Comparison of ENCODE assay signal across 8 cellular contexts in genomic region chr16:75555707-75556512, GRCh38. TPM values are rescaled to one million over a fixed set of nuclear protein-coding genes. Genes with fewer than 3 reads are reported as not detected.
DNase-seq lines count a peak whose midpoint lies in the region; ATAC-seq, FAIRE-seq and TF ChIP-seq lines count a peak whose summit lies in the region.

Gene TMEM231 (minus strand): TSS chr16:75556252. CDS start chr16:75556209, 43 bp downstream.

- H3K27ac ChIP-seq in fibroblast of lung (ENCODE audit: insufficient read depth, low read length) = peak within 1 kb of the TSS; percentile 87
- peak within 1 kb of the TSS; percentile 66 for H3K27ac ChIP-seq in naive thymus-derived CD4-positive, alpha-beta T cell (ENCODE audit: low read depth, low read length)

- no peaks in the 10 kb centered on the region for H3K79me2 ChIP-seq in fibroblast of lung (ENCODE audit: control insufficient read depth, insufficient read depth, low read length)

- no peaks in the 10 kb centered on the region for H3K9me3 Mint-ChIP-seq in IgD-negative memory B cell
- H3K9me3 Mint-ChIP-seq in activated T-helper 1 cell treated with anti-CD3 and anti-CD28 coated beads, Interleukin-12 subunit alpha, Interleukin-12 subunit beta, Interleukin-2, Interleukin-4 antibody, amounts not matched to agents 30 ng/mL and 10 ng/mL and 1 ng/mL, durations not matched to agents 14 hours and 24 hours and 36 hours = no peaks in the 10 kb centered on the region
- H3K9me3 Mint-ChIP-seq in naive thymus-derived CD4-positive, alpha-beta T cell = no peaks in the 10 kb centered on the region
- no peaks in the 10 kb centered on the region for H3K9me3 Mint-ChIP-seq in stimulated activated memory B cell treated with anti-CD40 and anti-IgM and Interleukin-4, amounts not matched to agents 10 μg/mL and 1 μg/mL and 100 μg/mL, for 72 hours

- no peaks in the 10 kb centered on the region for H3K27me3 Mint-ChIP-seq in IgD-negative memory B cell
- peaks cover 7% of the 10 kb centered on the region for H3K27me3 Mint-ChIP-seq in activated T-helper 1 cell treated with anti-CD3 and anti-CD28 coated beads, Interleukin-12 subunit alpha, Interleukin-12 subunit beta, Interleukin-2, Interleukin-4 antibody, amounts not matched to agents 30 ng/mL and 10 ng/mL and 1 ng/mL, durations not matched to agents 14 hours and 24 hours and 36 hours (ENCODE audit: insufficient read depth)
- peaks cover 0 to 33% (median 5%) of the 10 kb centered on the region in 5 donors for H3K27me3 Mint-ChIP-seq in naive thymus-derived CD4-positive, alpha-beta T cell
- no peaks in the 10 kb centered on the region for H3K27me3 Mint-ChIP-seq in stimulated activated memory B cell treated with anti-CD40 and anti-IgM and Interleukin-4, amounts not matched to agents 10 μg/mL and 1 μg/mL and 100 μg/mL, for 72 hours

- H3K4me1 ChIP-seq in fibroblast of lung (ENCODE audit: control insufficient read depth, extremely low read depth, insufficient read depth, low read length) = peaks cover 4% of the 10 kb centered on the region
- H3K4me1 ChIP-seq in naive thymus-derived CD4-positive, alpha-beta T cell (ENCODE audit: control insufficient read depth in 2 of 2, insufficient read depth in 2 of 2, low read length in 2 of 2) = peaks cover 10% of the 10 kb centered on the region in 2 donors

- peaks cover 6 to 14% (median 6%) of the 10 kb centered on the region in 3 donors for H3K4me1 Mint-ChIP-seq in IgD-negative memory B cell
- H3K4me1 Mint-ChIP-seq in activated T-helper 1 cell treated with anti-CD3 and anti-CD28 coated beads, Interleukin-12 subunit alpha, Interleukin-12 subunit beta, Interleukin-2, Interleukin-4 antibody, amounts not matched to agents 30 ng/mL and 10 ng/mL and 1 ng/mL, durations not matched to agents 14 hours and 24 hours and 36 hours (ENCODE audit: low read depth) = peaks cover 11% of the 10 kb centered on the region
- H3K4me1 Mint-ChIP-seq in naive thymus-derived CD4-positive, alpha-beta T cell = peaks cover 5 to 14% (median 10%) of the 10 kb centered on the region in 7 donors
- peaks cover 12% of the 10 kb centered on the region for H3K4me1 Mint-ChIP-seq in stimulated activated memory B cell treated with anti-CD40 and anti-IgM and Interleukin-4, amounts not matched to agents 10 μg/mL and 1 μg/mL and 100 μg/mL, for 72 hours

- H3K27me3 ChIP-seq in fibroblast of lung (ENCODE audit: control insufficient read depth, insufficient read depth, low read length) = no peaks in the 10 kb centered on the region
- no peaks in the 10 kb centered on the region for H3K27me3 ChIP-seq in naive thymus-derived CD4-positive, alpha-beta T cell (ENCODE audit: control insufficient read depth in 2 of 2, insufficient read depth in 2 of 2, low read length in 2 of 2)

- no peaks in the 10 kb centered on the region for H3K36me3 ChIP-seq in fibroblast of lung (ENCODE audit: control insufficient read depth, insufficient read depth, low read length)
- H3K36me3 ChIP-seq in naive thymus-derived CD4-positive, alpha-beta T cell (ENCODE audit: control insufficient read depth in 2 of 3, insufficient read depth in 3 of 3, low read length in 3 of 3) = no peaks in the 10 kb centered on the region

- peak within 1 kb of the TSS; percentile 68 for H3K4me2 ChIP-seq in fibroblast of lung (ENCODE audit: extremely low read depth, insufficient read depth, low read length)

- intact Hi-C loops in activated T-helper 1 cell treated with anti-CD3 and anti-CD28 coated beads, Interleukin-12 subunit alpha, Interleukin-12 subunit beta, Interleukin-2, Interleukin-4 antibody, amounts not matched to agents 30 ng/mL and 10 ng/mL and 1 ng/mL, durations not matched to agents 14 hours and 24 hours and 36 hours (cut with micrococcal nuclease) = loop anchor here (1.0 to 10.0 kb wide), 7 partner anchors 10 to 851 kb away; partner anchors contain the start of genes ADAT1, CFDP1, GABARAPL2 and KARS1
- intact Hi-C loops in naive thymus-derived CD4-positive, alpha-beta T cell (cut with micrococcal nuclease) = loop anchor here (1.0 to 5.0 kb wide), 14 partner anchors 10 to 1635 kb away; partner anchors contain the start of genes ADAT1 (in 2 of the 2), CFDP1 (in 2 of the 2), GABARAPL2 (in 2 of the 2) and KARS1 (in 2 of the 2)

- peaks cover 2% of the 10 kb centered on the region for H3K36me3 Mint-ChIP-seq in IgD-negative memory B cell
- H3K36me3 Mint-ChIP-seq in activated T-helper 1 cell treated with anti-CD3 and anti-CD28 coated beads, Interleukin-12 subunit alpha, Interleukin-12 subunit beta, Interleukin-2, Interleukin-4 antibody, amounts not matched to agents 30 ng/mL and 10 ng/mL and 1 ng/mL, durations not matched to agents 14 hours and 24 hours and 36 hours (ENCODE audit: low read depth) = no peaks in the 10 kb centered on the region
- no peaks in the 10 kb centered on the region for H3K36me3 Mint-ChIP-seq in naive thymus-derived CD4-positive, alpha-beta T cell
- H3K36me3 Mint-ChIP-seq in stimulated activated memory B cell treated with anti-CD40 and anti-IgM and Interleukin-4, amounts not matched to agents 10 μg/mL and 1 μg/mL and 100 μg/mL, for 72 hours = no peaks in the 10 kb centered on the region

- H3K9me3 ChIP-seq in fibroblast of lung (ENCODE audit: control insufficient read depth, insufficient read depth, low read depth, low read length) = no peaks in the 10 kb centered on the region
- H3K9me3 ChIP-seq in naive thymus-derived CD4-positive, alpha-beta T cell (ENCODE audit: control insufficient read depth in 2 of 3, low read length in 3 of 3) = no peaks in the 10 kb centered on the region

- peak; percentile 97 for ATAC-seq in GM21576 (IDR thresholded peaks at IDR 0.05; ENCODE audit: unreplicated experiment)
- ATAC-seq in naive thymus-derived CD4-positive, alpha-beta T cell = peak; percentile 98
- peak; percentile 97 for ATAC-seq in stimulated activated memory B cell treated with anti-CD40 and anti-IgM and Interleukin-4, amounts not matched to agents 10 μg/mL and 1 μg/mL and 100 μg/mL, for 72 hours

- CTCF ChIA-PET in naive thymus-derived CD4-positive, alpha-beta T cell (lab: Charles Lee) = interaction anchor here (0.6 to 1.1 kb wide), 6 partner anchors 11 to 91 kb away, joined by 3 to 4 read pairs (median 3); partner anchors contain the start of genes GABARAPL2 and TMEM170A

- POLR2A ChIA-PET in naive thymus-derived CD4-positive, alpha-beta T cell (lab: Charles Lee) = interaction anchor here (0.8 to 4.6 kb wide), 5 partner anchors 10 to 122 kb away, joined by 3 to 36 read pairs (median 10); partner anchors contain the start of genes ADAT1, CFDP1, GABARAPL2 and KARS1

- no peaks in the 10 kb centered on the region for H4K20me1 ChIP-seq in fibroblast of lung (ENCODE audit: control insufficient read depth, extremely low read depth, insufficient read depth, low read length)

- TF ChIP-seq CTCF in fibroblast of lung (conservative IDR thresholded peaks at IDR 0.05 in 1 of 2, IDR thresholded peaks at IDR 0.05 in 1 of 2; ENCODE audit: low read depth in 1 of 2, low read length in 2 of 2) = no peak

- H3K4me3 Mint-ChIP-seq in IgD-negative memory B cell = peak within 1 kb of the TSS; percentile 85 to 98 (median 90)
- peak within 1 kb of the TSS; percentile 92 for H3K4me3 Mint-ChIP-seq in activated T-helper 1 cell treated with anti-CD3 and anti-CD28 coated beads, Interleukin-12 subunit alpha, Interleukin-12 subunit beta, Interleukin-2, Interleukin-4 antibody, amounts not matched to agents 30 ng/mL and 10 ng/mL and 1 ng/mL, durations not matched to agents 14 hours and 24 hours and 36 hours
- H3K4me3 Mint-ChIP-seq in naive thymus-derived CD4-positive, alpha-beta T cell = peak within 1 kb of the TSS; percentile 74 to 93 (median 88)
- H3K4me3 Mint-ChIP-seq in stimulated activated memory B cell treated with anti-CD40 and anti-IgM and Interleukin-4, amounts not matched to agents 10 μg/mL and 1 μg/mL and 100 μg/mL, for 72 hours = peak within 1 kb of the TSS; percentile 95

- H3K4me3 ChIP-seq in fibroblast of lung (replicated peaks in 1 of 4; ENCODE audit: control extremely low read depth in 1 of 4, insufficient read depth in 1 of 4, low read depth in 3 of 4, low read length in 4 of 4) = peak within 1 kb of the TSS; percentile 71 to 79 (median 72)
- H3K4me3 ChIP-seq in naive thymus-derived CD4-positive, alpha-beta T cell (ENCODE audit: low read length) = peak within 1 kb of the TSS; percentile 84

- FAIRE-seq in RCC 7860 (lab: Jason Lieb, UNC) = peak; percentile 51

- H2AFZ ChIP-seq in fibroblast of lung (ENCODE audit: low read length) = peak within 1 kb of the TSS; percentile 88

- peak within 1 kb of the TSS; percentile 71 to 96 (median 88) for H3K27ac Mint-ChIP-seq in IgD-negative memory B cell
- peak within 1 kb of the TSS; percentile 89 for H3K27ac Mint-ChIP-seq in activated T-helper 1 cell treated with anti-CD3 and anti-CD28 coated beads, Interleukin-12 subunit alpha, Interleukin-12 subunit beta, Interleukin-2, Interleukin-4 antibody, amounts not matched to agents 30 ng/mL and 10 ng/mL and 1 ng/mL, durations not matched to agents 14 hours and 24 hours and 36 hours
- peak within 1 kb of the TSS; percentile 81 to 97 (median 89) for H3K27ac Mint-ChIP-seq in naive thymus-derived CD4-positive, alpha-beta T cell
- H3K27ac Mint-ChIP-seq in stimulated activated memory B cell treated with anti-CD40 and anti-IgM and Interleukin-4, amounts not matched to agents 10 μg/mL and 1 μg/mL and 100 μg/mL, for 72 hours = peak within 1 kb of the TSS; percentile 85

- peak within 1 kb of the TSS; percentile 81 for H3K9ac ChIP-seq in fibroblast of lung (ENCODE audit: insufficient read depth, low read length)

- DNase-seq in DMS79 (lab: John Stamatoyannopoulos, UW) (peak; percentile 70), RCC 7860 (ENCODE audit: low spot score) (peak; percentile 78), fibroblast of lung (ENCODE audit: low read depth in 2 of 2) (peak; percentile 92 to 93)
- peak; percentile 95 for DNase-seq in activated T-helper 1 cell treated with anti-CD3 and anti-CD28 coated beads, Interleukin-12 subunit alpha, Interleukin-12 subunit beta, Interleukin-2, Interleukin-4 antibody, amounts not matched to agents 30 ng/mL and 10 ng/mL and 1 ng/mL, durations not matched to agents 14 hours and 24 hours and 36 hours (ENCODE audit: low spot score)
- DNase-seq in naive thymus-derived CD4-positive, alpha-beta T cell = peak; percentile 91 to 97 (median 93)

RNA-seq across cellular contexts. Expression of gene TMEM231, which starts in this region (rescaled TPM):
- polyA plus RNA-seq in IgD-negative memory B cell (5.8 TPM), fibroblast of lung (18.8 and 23.4 TPM in 2 replicates)
- total RNA-seq in activated T-helper 1 cell treated with anti-CD3 and anti-CD28 coated beads, Interleukin-12 subunit alpha, Interleukin-12 subunit beta, Interleukin-2, Interleukin-4 antibody, amounts not matched to agents 30 ng/mL and 10 ng/mL and 1 ng/mL, durations not matched to agents 14 hours and 24 hours and 36 hours = 4.5 and 4.7 TPM in 2 replicates
- total RNA-seq in fibroblast of lung = 4.1 and 9.6 TPM in 2 replicates
- 7.7 and 8.9 TPM in 2 replicates for polyA plus RNA-seq in fibroblast of lung (2012)
- 81.3 and 91.7 TPM in 2 replicates for polyA minus RNA-seq in fibroblast of lung (ENCODE audit: low replicate concordance)
- 1 to 10 TPM; 1.5 to 3.9 (median 3.4) TPM for total RNA-seq in naive thymus-derived CD4-positive, alpha-beta T cell
- polyA plus RNA-seq in naive thymus-derived CD4-positive, alpha-beta T cell = 1 to 10 TPM; 1.3 to 2.4 TPM

Comparison
In these comparisons a context has a peak if more than half of its experiments do, and no peak if none do; other contexts are left out.
1. Peak in every context shown above with its lines: DNase-seq, ATAC-seq, H3K4me3 ChIP-seq and H3K27ac ChIP-seq.